18 cellular contexts compared by ENCODE assay signal in genomic region chr10:11354823-11355222, GRCh38.
A peak's percentile ranks its signal among the peaks of the same experiment; 100 is the strongest.
DNase-seq lines count a peak whose midpoint lies in the region; ATAC-seq, FAIRE-seq and TF ChIP-seq lines count a peak whose summit lies in the region.
"Had no signal": no experiment of that assay in that cellular context is flagged by ENCODE, and none has a peak within 500 bp of the region (broad histone marks: within the 10 kb centered on the region; RNA-seq: fewer than 3 reads in every experiment).

No MANE protein-coding gene starts in this region.

- H3K4me3 ChIP-seq in cardiac muscle cell (no peak overlapping the region), heart left ventricle (no peak overlapping the region), GM12878 (no peak overlapping the region), sigmoid colon (no peak overlapping the region)
- H3K4me3 ChIP-seq: A549, GM23248 had no signal

- SMC1A ChIA-PET in GM12878 (lab: Charles Lee; ENCODE audit: uncharacterized antibody, unreplicated experiment), result no interaction called here

- no peak overlapping the region for H3K4me2 ChIP-seq in GM12878 (ENCODE audit: control insufficient read depth, insufficient read depth)
- H3K4me2 ChIP-seq: A549 had no signal

- H3K4me1 ChIP-seq in cardiac muscle cell (ENCODE audit: low read depth), result peaks cover 16% of the 10 kb centered on the region
- H3K4me1 ChIP-seq in heart left ventricle, result peaks cover 0 to 4% (median 0%) of the 10 kb centered on the region in 12 donors
- no peaks in the 10 kb centered on the region for H3K4me1 ChIP-seq in GM12878 (ENCODE audit: control insufficient read depth, insufficient read depth, low read length)
- peaks cover 0 to 7% (median 4%) of the 10 kb centered on the region in 4 donors for H3K4me1 ChIP-seq in sigmoid colon
- H3K4me1 ChIP-seq: A549, BE2C had no signal

- H3K36me3 Mint-ChIP-seq in type B pancreatic cell, result no peaks in the 10 kb centered on the region
- H3K36me3 Mint-ChIP-seq: CD4-positive, alpha-beta memory T cell had no signal

- H3K9ac ChIP-seq in GM12878 (ENCODE audit: control insufficient read depth, insufficient read depth, low read length), result no peak overlapping the region
- H3K9ac ChIP-seq: GM23248 had no signal

- TF ChIP-seq EP300 in GM12878 (IDR thresholded peaks at IDR 0.05; ENCODE audit: borderline replicate concordance in 1 of 2, control insufficient read depth in 1 of 2, low read depth in 2 of 2, low read length in 2 of 2), result no peak
- no peak for TF ChIP-seq EP300 in sigmoid colon (IDR thresholded peaks at IDR 0.05)

- ATAC-seq in heart left ventricle (no peak), GM21619 (IDR thresholded peaks at IDR 0.05; ENCODE audit: unreplicated experiment) (peak; percentile 37), GM12878 (peak; percentile 51)
- ATAC-seq in activated CD4-positive, CD25-positive, alpha-beta regulatory T cell treated with anti-CD3 and anti-CD28 coated beads, Interleukin-2, amount 50 U/mL, for 24 hours, result no peak
- ATAC-seq: A549, HCT116 had no signal

- H4K20me1 ChIP-seq in GM12878 (ENCODE audit: control insufficient read depth, insufficient read depth), result no peaks in the 10 kb centered on the region

- no peaks in the 10 kb centered on the region for H3K79me2 ChIP-seq in GM12878 (ENCODE audit: control insufficient read depth, insufficient read depth, low read length)

- CTCF ChIA-PET in GM12878 (lab: Yijun Ruan, JAX), result no interaction called here

- H3K27me3 ChIP-seq in cardiac muscle cell, result no peaks in the 10 kb centered on the region
- no peaks in the 10 kb centered on the region for H3K27me3 ChIP-seq in heart left ventricle
- H3K27me3 ChIP-seq in GM12878 (replicated peaks in 1 of 2; ENCODE audit: control insufficient read depth in 2 of 2, insufficient read depth in 2 of 2, low read length in 1 of 2), result no peaks in the 10 kb centered on the region
- no peaks in the 10 kb centered on the region for H3K27me3 ChIP-seq in sigmoid colon
- H3K27me3 ChIP-seq: BE2C had no signal

- no peaks in the 10 kb centered on the region for H3K4me1 Mint-ChIP-seq in type B pancreatic cell (ENCODE audit: unreplicated experiment)

- H3K27ac ChIP-seq in cardiac muscle cell (peak overlapping the region; percentile 72), heart left ventricle (no peak overlapping the region), GM12878 (ENCODE audit: control insufficient read depth, insufficient read depth) (no peak overlapping the region), sigmoid colon (no peak overlapping the region)
- H3K27ac ChIP-seq: A549, C4-2B, GM23248 had no signal

- H3K36me3 ChIP-seq in cardiac muscle cell, result no peaks in the 10 kb centered on the region
- no peaks in the 10 kb centered on the region for H3K36me3 ChIP-seq in heart left ventricle
- H3K36me3 ChIP-seq in GM12878 (ENCODE audit: control insufficient read depth in 2 of 2, insufficient read depth in 2 of 2, low read length in 1 of 2), result no peaks in the 10 kb centered on the region
- no peaks in the 10 kb centered on the region for H3K36me3 ChIP-seq in sigmoid colon
- H3K36me3 ChIP-seq: BE2C had no signal

- no peak for FAIRE-seq in GM12878 (lab: Jason Lieb, UNC)
- FAIRE-seq: A549, G401.6, H54 had no signal

- intact Hi-C loops in heart left ventricle (cut with DNase I) (no loop called here), GM12878 (cut with micrococcal nuclease; ENCODE audit: unreplicated experiment) (no loop called here), sigmoid colon (cut with DNase I) (no loop called here)

- TF ChIP-seq RAD21 in GM12878 (IDR thresholded peaks at IDR 0.05; ENCODE audit: insufficient read depth, low read depth, low read length), result no peak

- no TSS peak for BruUV-seq in GM12878 (replicated peaks; lab: Mats Ljungman, UMichigan)

- POLR2A ChIA-PET in GM12878 (lab: Charles Lee), result no interaction called here

- no peak overlapping the region for H3K4me3 Mint-ChIP-seq in type B pancreatic cell
- H3K4me3 Mint-ChIP-seq: CD4-positive, alpha-beta memory T cell had no signal

- DNase-seq in cardiac muscle cell (ENCODE audit: low read depth in 1 of 2, low spot score in 1 of 2) (no peak), heart left ventricle (no peak), GM12878 (ENCODE audit: low read depth, low spot score) (no peak), sigmoid colon (peak; percentile 12), type B pancreatic cell (ENCODE audit: extremely low spot score, unreplicated experiment) (no peak)
- DNase-seq: BE2C; CD4-positive, alpha-beta memory T cell; DMS79; EL; GM23248; IMR-90 had no signal

- no peak for TF ChIP-seq CTCF in cardiac muscle cell (IDR thresholded peaks at IDR 0.05; ENCODE audit: low read depth, low read length)
- no peak for TF ChIP-seq CTCF in heart left ventricle (IDR thresholded peaks at IDR 0.05)
- no peak for TF ChIP-seq CTCF in GM12878 (IDR thresholded peaks at IDR 0.05 in 2 of 3, conservative IDR thresholded peaks at IDR 0.05 in 1 of 3; ENCODE audit: control insufficient read depth in 2 of 3, extremely low read depth in 1 of 3, insufficient read depth in 1 of 3, low read depth in 3 of 3, low read length in 3 of 3)
- TF ChIP-seq CTCF in sigmoid colon (IDR thresholded peaks at IDR 0.05), result no peak
- no peak for TF ChIP-seq CTCF in type B pancreatic cell (conservative IDR thresholded peaks at IDR 0.05)

- in situ Hi-C loops in GM12878 (cut with MboI), result no loop called here

- no peak for TF ChIP-seq POLR2A in heart left ventricle (IDR thresholded peaks at IDR 0.05)
- no peak for TF ChIP-seq POLR2A in GM12878 (IDR thresholded peaks at IDR 0.05; ENCODE audit: low read depth, low read length)
- no peak for TF ChIP-seq POLR2A in sigmoid colon (IDR thresholded peaks at IDR 0.05)

- peaks cover 15% of the 10 kb centered on the region for H3K9me3 Mint-ChIP-seq in type B pancreatic cell

- H3K9me3 ChIP-seq in cardiac muscle cell (ENCODE audit: low read depth), result no peaks in the 10 kb centered on the region
- peaks cover 0 to 8% (median 0%) of the 10 kb centered on the region in 12 donors for H3K9me3 ChIP-seq in heart left ventricle
- H3K9me3 ChIP-seq in GM12878 (replicated peaks; ENCODE audit: control insufficient read depth, insufficient read depth, low read length), result no peaks in the 10 kb centered on the region; the same call in 1 of the 3 replicates
- no peaks in the 10 kb centered on the region for H3K9me3 ChIP-seq in sigmoid colon
- H3K9me3 ChIP-seq: A549, BE2C had no signal

- no peak overlapping the region for H2AFZ ChIP-seq in GM12878 (ENCODE audit: control insufficient read depth, low read depth, low read length)
- H2AFZ ChIP-seq: GM23248 had no signal

- no peaks in the 10 kb centered on the region for H3K27me3 Mint-ChIP-seq in type B pancreatic cell

- RAD21 ChIA-PET in GM12878 (lab: Charles Lee; ENCODE audit: unreplicated experiment), result no interaction called here

- 94 to 99% (median 96%) methylated on average over 5 of the region's 5 CpGs for WGBS in heart left ventricle, 4 donors
- 10% methylated on average over 5 of the region's 5 CpGs for WGBS in GM12878 (ENCODE audit: insufficient coverage, insufficient replicate concordance, low lambda C conversion rate, missing lambda C conversion rate)
- 92 to 93% methylated on average over 5 of the region's 5 CpGs for WGBS in sigmoid colon, 2 donors

- H3K27ac Mint-ChIP-seq in type B pancreatic cell, result no peak overlapping the region

TF ChIP-seq in GM12878, 131 proteins besides CTCF, POLR2A, EP300 and RAD21:
- TF ChIP-seq ZNF687 (IDR thresholded peaks at IDR 0.05), result no peak
- 0 out of 2 replicates have a peak, but pooled peaks have one; percentile 13 for TF ChIP-seq RUNX3 (IDR thresholded peaks at IDR 0.05; ENCODE audit: low read length)

Comparison
In these comparisons a context has a peak if more than half of its experiments do, and no peak if none do; other contexts are left out.
1. ATAC-seq: peak in GM21619 (single experiment) and GM12878 (single experiment); none in heart left ventricle (0 of 4) and activated CD4-positive, CD25-positive, alpha-beta regulatory T cell treated with anti-CD3 and anti-CD28 coated beads, Interleukin-2, amount 50 U/mL, for 24 hours (0 of 2).